In the genomic region with DNA sequence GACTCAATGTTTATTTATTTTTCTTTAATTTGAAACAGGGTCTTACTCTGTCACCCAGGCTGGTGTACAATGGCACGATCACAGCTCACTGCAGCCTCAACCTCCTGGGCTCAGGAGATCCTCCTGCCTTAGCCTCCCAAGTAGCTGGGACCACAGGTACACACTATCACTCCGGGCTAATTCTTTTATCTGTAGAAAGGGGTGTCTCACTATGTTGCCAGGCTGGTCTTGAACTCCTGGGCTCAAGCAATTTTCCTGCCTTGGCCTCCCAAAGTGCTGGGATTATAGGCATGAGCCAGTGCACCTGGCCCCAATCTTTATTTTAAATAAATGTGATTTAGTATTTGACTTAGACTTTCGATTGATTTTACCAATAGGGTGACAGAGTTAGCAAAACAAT, we compare ENCODE assay signal across 8 cellular contexts. TPM values are rescaled to one million over a fixed set of nuclear protein-coding genes. Genes with fewer than 3 reads are reported as not detected.
A peak's percentile ranks its signal among the peaks of the same experiment; 100 is the strongest.
DNase-seq lines count a peak whose midpoint lies in the region; ATAC-seq and TF ChIP-seq lines count a peak whose summit lies in the region.
"Not testable (repeated sequence)": the region's sequence is repeated elsewhere in the genome, so short reads cannot be mapped to it uniquely, and the experiment has no call there.
"Had no signal": no experiment of that assay in that cellular context is flagged by ENCODE, and none has a peak within 500 bp of the region (broad histone marks: within the 10 kb centered on the region; RNA-seq: fewer than 3 reads in every experiment).

No MANE protein-coding gene starts in this region.

- WGBS in thyroid gland, 2 donors: 66 to 70% methylated on average over 3 of the region's 3 CpGs

- not testable (repeated sequence) for TF ChIP-seq CTCF in HFFc6 (IDR thresholded peaks at IDR 0.05); Panc1 (IDR thresholded peaks at IDR 0.05); VCaP (conservative IDR thresholded peaks at IDR 0.05); osteoblast (IDR thresholded peaks at IDR 0.05; ENCODE audit: extremely low read depth, low read depth, low read length); thyroid gland (IDR thresholded peaks at IDR 0.05)

- H3K27ac Mint-ChIP-seq in HFFc6: not testable (repeated sequence)
- peak overlapping the region; percentile 10 for H3K27ac Mint-ChIP-seq in activated naive CD8-positive, alpha-beta T cell treated with anti-CD3 and anti-CD28 coated beads, Interleukin-2, amount 50 U/mL, for 24 hours

- H3K4me1 ChIP-seq in Panc1 (ENCODE audit: control insufficient read depth, insufficient read depth, low read length) (peaks cover 65% of the 10 kb centered on the region), osteoblast (ENCODE audit: insufficient read depth, low read length) (peaks cover 51% of the 10 kb centered on the region), thyroid gland (peaks cover 44 to 49% of the 10 kb centered on the region in 2 donors)

- peaks cover 11% of the 10 kb centered on the region for H3K79me2 ChIP-seq in osteoblast (ENCODE audit: insufficient read depth, low read length)

- H2AFZ ChIP-seq in osteoblast (ENCODE audit: low read length): not testable (repeated sequence)

- POLR2A ChIA-PET in Panc1 (lab: Charles Lee): not testable (repeated sequence)

- not testable (repeated sequence) for H4K20me1 ChIP-seq in osteoblast (ENCODE audit: insufficient read depth, low read length)

- H3K4me3 Mint-ChIP-seq in HFFc6: peak overlapping the region; percentile 55; the same call in 1 of the 2 replicates
- not testable (repeated sequence) for H3K4me3 Mint-ChIP-seq in activated naive CD8-positive, alpha-beta T cell treated with anti-CD3 and anti-CD28 coated beads, Interleukin-2, amount 50 U/mL, for 24 hours

- peak overlapping the region; percentile 72 for H3K4me2 ChIP-seq in osteoblast (ENCODE audit: insufficient read depth, low read length)

- peaks cover 31% of the 10 kb centered on the region for H3K4me1 Mint-ChIP-seq in HFFc6 (ENCODE audit: low read depth)
- peaks cover 12% of the 10 kb centered on the region for H3K4me1 Mint-ChIP-seq in activated naive CD8-positive, alpha-beta T cell treated with anti-CD3 and anti-CD28 coated beads, Interleukin-2, amount 50 U/mL, for 24 hours

- ATAC-seq in Panc1: peak; percentile 58
- ATAC-seq in activated naive CD8-positive, alpha-beta T cell treated with anti-CD3 and anti-CD28 coated beads, Interleukin-2, amount 50 U/mL, for 24 hours: not testable (repeated sequence)

- CTCF ChIA-PET in Panc1 (lab: Charles Lee): not testable (repeated sequence)

- H3K27ac ChIP-seq in Panc1 (ENCODE audit: low read length): peak overlapping the region; percentile 87
- H3K27ac ChIP-seq in VCaP: peak overlapping the region; percentile 79
- peak overlapping the region; percentile 59 for H3K27ac ChIP-seq in epithelial cell of prostate
- H3K27ac ChIP-seq in osteoblast (ENCODE audit: low read depth, low read length): peak overlapping the region; percentile 82
- peak overlapping the region; percentile 93 to 99 (median 97) for H3K27ac ChIP-seq in thyroid gland

- H3K4me3 ChIP-seq in Panc1 (ENCODE audit: low read depth in 2 of 2, low read length in 2 of 2): peak overlapping the region in 1 of 2 experiments; percentile 2; a peak in 2 of 4 replicates
- H3K4me3 ChIP-seq in osteoblast (ENCODE audit: insufficient read depth, low read length); thyroid gland (replicated peaks in 1 of 3): not testable (repeated sequence)

- H3K9me3 Mint-ChIP-seq in HFFc6; activated naive CD8-positive, alpha-beta T cell treated with anti-CD3 and anti-CD28 coated beads, Interleukin-2, amount 50 U/mL, for 24 hours: not testable (repeated sequence)

- intact Hi-C loops in Panc1 (cut with micrococcal nuclease; ENCODE audit: unreplicated experiment); thyroid gland (cut with DNase I): not testable (repeated sequence)

- in situ Hi-C loops in Panc1 (cut with HindIII; ENCODE audit: low pct_unique_long_range_greater_than_20kb, low sequenced_read_pairs): not testable (repeated sequence)

- DNase-seq in HFFc6; Panc1 (ENCODE audit: low read depth, low spot score); activated naive CD8-positive, alpha-beta T cell treated with anti-CD3 and anti-CD28 coated beads, Interleukin-2, amount 50 U/mL, for 24 hours; epithelial cell of prostate (ENCODE audit: low read depth, low spot score); osteoblast (ENCODE audit: insufficient read length, low spot score, missing footprints); thyroid gland: not testable (repeated sequence)

- not testable (repeated sequence) for H3K27me3 ChIP-seq in Panc1 (ENCODE audit: control insufficient read depth, insufficient read depth, low read length); osteoblast (ENCODE audit: insufficient read depth, low read length); thyroid gland

- not testable (repeated sequence) for H3K9me3 ChIP-seq in Panc1 (ENCODE audit: control insufficient read depth, insufficient read depth, low read depth, low read length); osteoblast (ENCODE audit: low read depth, low read length); thyroid gland

- H3K36me3 Mint-ChIP-seq in HFFc6 (ENCODE audit: low read depth); activated naive CD8-positive, alpha-beta T cell treated with anti-CD3 and anti-CD28 coated beads, Interleukin-2, amount 50 U/mL, for 24 hours (ENCODE audit: low read depth): not testable (repeated sequence)

- H3K36me3 ChIP-seq in Panc1 (ENCODE audit: control insufficient read depth, insufficient read depth, low read length); osteoblast (ENCODE audit: insufficient read depth, low read length); thyroid gland: not testable (repeated sequence)

- H3K27me3 Mint-ChIP-seq in HFFc6 (ENCODE audit: insufficient read depth): peaks cover 16% of the 10 kb centered on the region
- H3K27me3 Mint-ChIP-seq in activated naive CD8-positive, alpha-beta T cell treated with anti-CD3 and anti-CD28 coated beads, Interleukin-2, amount 50 U/mL, for 24 hours: not testable (repeated sequence)

- TF ChIP-seq POLR2A in thyroid gland (IDR thresholded peaks at IDR 0.05): not testable (repeated sequence)

- not testable (repeated sequence) for BruUV-seq in Panc1 (replicated peaks; lab: Mats Ljungman, UMichigan)

RNA-seq across cellular contexts. Expression of a gene that starts 22.6 kb away (rescaled TPM):
- 10 to 100 TPM in 3 of 6 experiments, 1 to 10 TPM in 3; 7.4 to 12.7 (median 9.9) TPM for total RNA-seq in HFFc6 (2021; fragmentation: NEBNext Ultra II Directional; extraction: Animal tissue kit (Norgen Biotek cat#: 25700))
- 66.3 TPM for total RNA-seq in Panc1 (2021; ENCODE audit: unreplicated experiment)
- polyA plus RNA-seq in Panc1 (2012; ENCODE audit: insufficient read length): 20.0 TPM
- 2.2 and 2.7 TPM in 2 replicates for total RNA-seq in osteoblast
- total RNA-seq in thyroid gland: 10 to 100 TPM; 37.5 to 92.6 (median 44.8) TPM
- total RNA-seq: SJCRH30 had no signal
